10 cellular contexts compared by ENCODE assay signal in the genomic region with DNA sequence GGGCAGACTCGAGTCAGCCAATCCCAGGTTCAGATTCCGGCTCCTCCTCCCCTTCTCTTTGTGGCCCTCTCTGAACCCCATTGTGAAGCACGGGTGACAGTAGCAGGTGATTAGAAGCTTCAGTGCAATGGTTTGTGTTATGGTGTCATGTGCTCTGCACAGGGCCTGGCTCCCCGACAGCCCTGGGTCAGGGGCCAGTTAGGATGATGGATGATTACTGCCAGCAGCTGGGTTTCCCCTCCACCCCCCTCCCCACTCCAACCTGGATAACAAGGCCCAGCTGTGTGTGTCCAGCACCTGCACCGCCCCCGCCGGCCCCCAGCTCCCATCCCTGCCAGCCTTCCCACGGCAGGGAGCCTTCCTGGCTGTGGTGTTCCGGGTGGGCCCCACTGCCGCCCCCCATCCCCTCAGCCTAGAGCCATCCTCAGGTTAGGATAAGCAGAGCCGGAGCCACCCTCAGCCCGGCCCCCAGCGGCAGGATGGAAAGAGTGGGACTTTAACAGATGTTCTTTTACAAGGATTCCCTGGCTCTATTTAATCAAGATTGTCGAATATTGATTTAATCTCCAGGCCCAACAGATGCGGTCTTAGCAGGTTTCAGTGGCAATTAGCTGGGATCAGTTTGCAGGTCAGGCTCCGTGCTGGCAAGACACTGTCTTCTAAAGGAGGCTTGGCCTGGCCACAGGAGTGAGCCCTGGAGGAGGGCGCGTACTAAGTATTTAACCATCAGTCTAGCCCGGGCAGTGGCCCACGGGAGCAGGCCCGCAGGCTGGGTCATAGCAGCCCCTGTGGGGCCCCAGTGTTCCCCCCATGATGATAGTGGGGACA.
DNase-seq lines count a peak whose midpoint lies in the region; ATAC-seq and TF ChIP-seq lines count a peak whose summit lies in the region.
"Had no signal": no experiment of that assay in that cellular context is flagged by ENCODE, and none has a peak within 500 bp of the region (broad histone marks: within the 10 kb centered on the region; RNA-seq: fewer than 3 reads in every experiment).

No MANE protein-coding gene starts in this region.

- H4K8ac ChIP-seq in IMR-90 (ENCODE audit: low read depth in 2 of 2, low read length in 2 of 2): peak overlapping the region in 1 of 2 experiments; percentile 86; a peak in 3 of 4 replicates

- peak; percentile 65 for DNase-seq in IMR-90
- peak; percentile 97 for DNase-seq in NCI-H748 (lab: John Stamatoyannopoulos, UW; ENCODE audit: unreplicated experiment)
- peak; percentile 38 for DNase-seq in fibroblast of villous mesenchyme (ENCODE audit: low read depth)
- no peak for DNase-seq in stimulated activated naive B cell treated with anti-CD40 and anti-IgM and Interleukin-4, amounts not matched to agents 10 μg/mL and 1 μg/mL and 100 μg/mL, for 72 hours
- DNase-seq in transverse colon: no peak
- DNase-seq in CD1c-positive myeloid dendritic cell (ENCODE audit: extremely low spot score): no peak
- DNase-seq: naive thymus-derived CD4-positive, alpha-beta T cell had no signal

- peak overlapping the region; percentile 34; the same call in 1 of the 2 replicates for H3K4ac ChIP-seq in IMR-90 (ENCODE audit: low read depth, low read length)

- peaks cover 12 to 76% of the 10 kb centered on the region in 2 experiments for H3K79me1 ChIP-seq in IMR-90 (ENCODE audit: low read depth in 1 of 2, low read length in 2 of 2)

- TF ChIP-seq EP300 in transverse colon (IDR thresholded peaks at IDR 0.05; ENCODE audit: low read depth): no peak

- H2AK9ac ChIP-seq in IMR-90 (replicated peaks; ENCODE audit: low read depth, low read length, poor library complexity): peak overlapping the region; percentile 77

- intact Hi-C loops in IMR-90 (cut with micrococcal nuclease): no loop called here
- intact Hi-C loops in transverse colon (cut with DNase I; ENCODE audit: low total_unique reads): loop anchor here (5.0 kb wide), 1 partner anchor 101 kb away; no protein-coding TSS in a partner anchor

- CTCF ChIA-PET in IMR-90 (lab: Yijun Ruan, JAX): no interaction called here

- H3K27me3 Mint-ChIP-seq in stimulated activated naive B cell treated with anti-CD40 and anti-IgM and Interleukin-4, amounts not matched to agents 10 μg/mL and 1 μg/mL and 100 μg/mL, for 72 hours: no peaks in the 10 kb centered on the region
- H3K27me3 Mint-ChIP-seq: naive thymus-derived CD4-positive, alpha-beta T cell had no signal

- peak overlapping the region; percentile 61 for H2AFZ ChIP-seq in IMR-90 (replicated peaks; ENCODE audit: low read length, poor library complexity)

- H3K9ac ChIP-seq in IMR-90 (ENCODE audit: low read depth, low read length): no peak overlapping the region

- H3K4me3 ChIP-seq in IMR-90 (ENCODE audit: insufficient read depth, low read depth, low read length): no peak overlapping the region
- no peak overlapping the region for H3K4me3 ChIP-seq in fibroblast of villous mesenchyme (ENCODE audit: low read depth, low read length)
- no peak overlapping the region for H3K4me3 ChIP-seq in transverse colon
- H3K4me3 ChIP-seq: gastroesophageal sphincter had no signal

- TF ChIP-seq CTCF in IMR-90 (conservative IDR thresholded peaks at IDR 0.05; ENCODE audit: low read depth, low read length) (no peak), fibroblast of villous mesenchyme (IDR thresholded peaks at IDR 0.05; ENCODE audit: insufficient read depth, low read depth, low read length) (no peak), transverse colon (IDR thresholded peaks at IDR 0.05) (no peak)

- peak overlapping the region; percentile 1; the same call in 1 of the 2 replicates for H4K91ac ChIP-seq in IMR-90 (ENCODE audit: insufficient read depth, low read depth, low read length)

- peaks cover 30% of the 10 kb centered on the region for H3K4me1 ChIP-seq in IMR-90 (ENCODE audit: control insufficient read depth, insufficient read depth, low read length)
- peaks cover 0 to 22% (median 8%) of the 10 kb centered on the region in 4 donors for H3K4me1 ChIP-seq in transverse colon

- peak overlapping the region; percentile 2; the same call in 2 of the 3 replicates for H2BK15ac ChIP-seq in IMR-90 (ENCODE audit: low read depth, low read length)

- TF ChIP-seq POLR2A in IMR-90 (IDR thresholded peaks at IDR 0.05; ENCODE audit: low read depth, low read length): no peak
- no peak for TF ChIP-seq POLR2A in transverse colon (IDR thresholded peaks at IDR 0.05)

- no peak for TF ChIP-seq RAD21 in IMR-90 (IDR thresholded peaks at IDR 0.05; ENCODE audit: low read length)

- ATAC-seq in IMR-90 (ENCODE audit: low read depth) (peak; percentile 24), HG03196 (IDR thresholded peaks at IDR 0.05; ENCODE audit: unreplicated experiment) (no peak)
- ATAC-seq in stimulated activated naive B cell treated with anti-CD40 and anti-IgM and Interleukin-4, amounts not matched to agents 10 μg/mL and 1 μg/mL and 100 μg/mL, for 72 hours (replicated peaks): no peak
- ATAC-seq: gastroesophageal sphincter; naive thymus-derived CD4-positive, alpha-beta T cell had no signal

- H4K5ac ChIP-seq in IMR-90 (ENCODE audit: low read depth, low read length): peak overlapping the region; percentile 76

- H3K36me3 ChIP-seq in IMR-90 (ENCODE audit: control insufficient read depth, insufficient read depth, low read length): no peaks in the 10 kb centered on the region
- H3K36me3 ChIP-seq in transverse colon: no peaks in the 10 kb centered on the region
- H3K36me3 ChIP-seq: gastroesophageal sphincter had no signal

- no peak overlapping the region for H3K4me2 ChIP-seq in IMR-90 (ENCODE audit: low read depth, low read length)

- no peak overlapping the region for H3K18ac ChIP-seq in IMR-90 (ENCODE audit: low read depth, low read length)

- no peak overlapping the region for H3K56ac ChIP-seq in IMR-90 (ENCODE audit: extremely low read depth, insufficient read depth, low read length)

- POLR2A ChIA-PET in IMR-90 (lab: Charles Lee; ENCODE audit: unreplicated experiment): no interaction called here

- peaks cover 21 to 40% of the 10 kb centered on the region in 2 donors for H3K4me1 Mint-ChIP-seq in stimulated activated naive B cell treated with anti-CD40 and anti-IgM and Interleukin-4, amounts not matched to agents 10 μg/mL and 1 μg/mL and 100 μg/mL, for 72 hours

- peak overlapping the region; percentile 43; the same call in 1 of the 2 replicates for H2AK5ac ChIP-seq in IMR-90 (ENCODE audit: low read depth, low read length)

- in situ Hi-C loops in IMR-90 (cut with MboI; ENCODE audit: low sequenced_read_pairs) (no loop called here), transverse colon (cut with MboI; ENCODE audit: low pct_ligation_motif_present in 1 of 4, low pct_unique_long_range_greater_than_20kb in 1 of 4, low sequenced_read_pairs in 3 of 4) (no loop called here)

- H4K20me1 ChIP-seq in IMR-90 (ENCODE audit: insufficient read depth, low read length): no peaks in the 10 kb centered on the region; the same call in 1 of the 2 replicates

- H3K27ac ChIP-seq in IMR-90 (ENCODE audit: insufficient read depth, low read length) (no peak overlapping the region), transverse colon (peak overlapping the region in 2 of 4 donors; percentile 17 to 44)
- H3K27ac ChIP-seq: HL-60 had no signal

- no peaks in the 10 kb centered on the region for H3K27me3 ChIP-seq in IMR-90 (ENCODE audit: control insufficient read depth, insufficient read depth, low read length)
- H3K27me3 ChIP-seq in transverse colon: no peaks in the 10 kb centered on the region
- H3K27me3 ChIP-seq: gastroesophageal sphincter had no signal

- H3K4me3 Mint-ChIP-seq in stimulated activated naive B cell treated with anti-CD40 and anti-IgM and Interleukin-4, amounts not matched to agents 10 μg/mL and 1 μg/mL and 100 μg/mL, for 72 hours: no peak overlapping the region
- H3K4me3 Mint-ChIP-seq: naive thymus-derived CD4-positive, alpha-beta T cell had no signal

- no TSS peak for BruUV-seq in IMR-90 (replicated peaks; lab: Mats Ljungman, UMichigan)

- peak overlapping the region; percentile 4; the same call in 1 of the 2 replicates for H3K23ac ChIP-seq in IMR-90 (ENCODE audit: low read depth, low read length)

- peak overlapping the region; percentile 10 for H2BK120ac ChIP-seq in IMR-90 (ENCODE audit: low read depth, low read length)

- H3K14ac ChIP-seq in IMR-90 (replicated peaks; ENCODE audit: low read depth, low read length): peak overlapping the region; percentile 58; the same call in 1 of the 2 replicates

- no peak overlapping the region for H2BK20ac ChIP-seq in IMR-90 (ENCODE audit: low read depth, low read length)

- peak overlapping the region; percentile 21 for H3K27ac Mint-ChIP-seq in stimulated activated naive B cell treated with anti-CD40 and anti-IgM and Interleukin-4, amounts not matched to agents 10 μg/mL and 1 μg/mL and 100 μg/mL, for 72 hours

- no CpG with 5 or more reads among the region's 21 CpGs for WGBS in IMR-90 (ENCODE audit: extremely low coverage in 2 of 2, insufficient read length in 1 of 2), 2 experiments
- 80 to 100% methylated on average over 1 to 21 of the region's 21 CpGs for WGBS in transverse colon (ENCODE audit: low coverage in 1 of 2), 2 donors

- H2BK5ac ChIP-seq in IMR-90 (ENCODE audit: low read depth, low read length, poor library complexity, severe bottlenecking): peak overlapping the region; percentile 60

- H3K9me1 ChIP-seq in IMR-90 (ENCODE audit: insufficient read depth, low read length): peaks cover 19% of the 10 kb centered on the region

- dilution Hi-C loops in IMR-90 (cut with HindIII; ENCODE audit: low sequenced_read_pairs, unreplicated experiment): no loop called here

- peaks cover 18 to 21% of the 10 kb centered on the region in 2 donors for H3K36me3 Mint-ChIP-seq in stimulated activated naive B cell treated with anti-CD40 and anti-IgM and Interleukin-4, amounts not matched to agents 10 μg/mL and 1 μg/mL and 100 μg/mL, for 72 hours

- no peaks in the 10 kb centered on the region for H3K9me3 Mint-ChIP-seq in stimulated activated naive B cell treated with anti-CD40 and anti-IgM and Interleukin-4, amounts not matched to agents 10 μg/mL and 1 μg/mL and 100 μg/mL, for 72 hours
- H3K9me3 Mint-ChIP-seq: naive thymus-derived CD4-positive, alpha-beta T cell had no signal

- H3K9me3 ChIP-seq in IMR-90 (ENCODE audit: control insufficient read depth, insufficient read depth, low read length) (no peaks in the 10 kb centered on the region), transverse colon (no peaks in the 10 kb centered on the region)
- H3K9me3 ChIP-seq: gastroesophageal sphincter had no signal

TF ChIP-seq in IMR-90, 13 proteins besides CTCF, POLR2A, EP300 and RAD21 (continues in another document):
- no peak for TF ChIP-seq NFE2L2 (IDR thresholded peaks at IDR 0.05; ENCODE audit: low read depth, low read length)
- TF ChIP-seq RFX5 (IDR thresholded peaks at IDR 0.05; ENCODE audit: low read depth, low read length): no peak

Comparison
In these comparisons a context has a peak if more than half of its experiments do, and no peak if none do; other contexts are left out.
1. DNase-seq: peak in IMR-90 (single experiment), NCI-H748 (single experiment) and fibroblast of villous mesenchyme (single experiment); none in stimulated activated naive B cell treated with anti-CD40 and anti-IgM and Interleukin-4, amounts not matched to agents 10 μg/mL and 1 μg/mL and 100 μg/mL, for 72 hours (single experiment), transverse colon (single experiment) and CD1c-positive myeloid dendritic cell (single experiment).